8 cellular contexts compared by ENCODE assay signal in the genomic region with DNA sequence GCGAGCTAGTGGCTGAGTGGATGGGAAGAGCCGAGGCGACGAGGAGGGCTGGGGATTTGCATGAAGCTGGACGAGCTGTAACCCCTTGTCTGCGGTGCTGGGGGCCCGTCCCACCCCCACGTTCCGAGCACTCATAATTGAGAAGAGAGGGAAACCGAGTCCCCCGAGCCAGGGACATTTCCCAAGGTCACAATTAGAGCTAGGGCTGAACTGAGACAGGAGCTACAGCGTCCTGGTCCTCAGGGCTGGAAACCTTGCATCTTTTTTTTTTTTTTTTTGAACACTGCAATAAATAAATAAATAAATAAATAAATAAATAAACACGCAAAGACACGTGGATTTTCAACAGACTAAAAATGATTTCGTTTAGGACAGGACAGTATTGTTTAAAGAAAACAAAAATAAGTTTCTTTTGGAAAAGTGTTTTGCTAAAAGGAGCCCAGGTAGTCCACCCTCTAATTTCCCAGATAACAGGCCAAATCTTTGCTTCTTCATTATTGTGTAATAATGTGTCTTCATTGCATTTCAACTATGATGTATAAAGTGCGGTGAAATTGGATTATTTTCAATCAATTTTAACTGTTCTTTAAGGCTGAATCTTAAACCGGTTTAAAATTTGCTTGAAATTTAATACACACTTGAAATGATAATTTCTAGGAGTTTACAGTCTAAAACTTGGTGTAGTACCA. TPM values are rescaled to one million over a fixed set of nuclear protein-coding genes. Genes with fewer than 3 reads are reported as not detected.
DNase-seq lines count a peak whose midpoint lies in the region; ATAC-seq lines count a peak whose summit lies in the region.

No MANE protein-coding gene starts in this region.

- DNase-seq in activated naive CD4-positive, alpha-beta T cell treated with anti-CD3 and anti-CD28 coated beads, Interleukin-2, amount 10 ng/mL, durations not matched to agents 7 days and 5 days, result no peak
- no peak for DNase-seq in activated naive CD4-positive, alpha-beta T cell (lab: John Stamatoyannopoulos, UW)
- DNase-seq in activated CD8-positive, alpha-beta T cell treated with anti-CD3 and anti-CD28 coated beads, Interleukin-2, amount 10 ng/mL, durations not matched to agents 7 days and 5 days, result no peak
- DNase-seq in iPS DF 6.9 (ENCODE audit: low read depth, low spot score), result no peak
- DNase-seq in NCI-H2171 treated with DMSO at 0.1 percent for 48 hours (lab: John Stamatoyannopoulos, UW), result no peak

- H3K27ac ChIP-seq in iPS DF 6.9 (ENCODE audit: low read length) (no peak overlapping the region), skin epidermis (peak overlapping the region in 14 of 21 experiments; percentile 5 to 84 (median 72))

- H3K4me3 ChIP-seq in iPS DF 6.9 (ENCODE audit: low read length) (peak overlapping the region; percentile 70), skin epidermis (peak overlapping the region; percentile 45 to 92 (median 67))

- no peaks in the 10 kb centered on the region for H3K27me3 ChIP-seq in iPS DF 6.9 (ENCODE audit: control insufficient read depth, insufficient read depth, low read length)

- peak overlapping the region; percentile 92 for H3K27ac Mint-ChIP-seq in activated naive CD4-positive, alpha-beta T cell treated with anti-CD3 and anti-CD28 coated beads, Interleukin-2, amount 10 ng/mL, durations not matched to agents 7 days and 5 days
- peak overlapping the region; percentile 84 for H3K27ac Mint-ChIP-seq in activated CD8-positive, alpha-beta T cell treated with anti-CD3 and anti-CD28 coated beads, Interleukin-2, amount 10 ng/mL, durations not matched to agents 7 days and 5 days

- H3K9me3 ChIP-seq in iPS DF 6.9 (ENCODE audit: control insufficient read depth, insufficient read depth, low read length), result no peaks in the 10 kb centered on the region

- H3K4me1 Mint-ChIP-seq in activated naive CD4-positive, alpha-beta T cell treated with anti-CD3 and anti-CD28 coated beads, Interleukin-2, amount 10 ng/mL, durations not matched to agents 7 days and 5 days, result peaks cover 18% of the 10 kb centered on the region
- peaks cover 15% of the 10 kb centered on the region for H3K4me1 Mint-ChIP-seq in activated CD8-positive, alpha-beta T cell treated with anti-CD3 and anti-CD28 coated beads, Interleukin-2, amount 10 ng/mL, durations not matched to agents 7 days and 5 days (ENCODE audit: low read depth)

- H3K4me1 ChIP-seq in iPS DF 6.9 (ENCODE audit: control insufficient read depth, insufficient read depth, low read length), result no peaks in the 10 kb centered on the region; the same call in 1 of the 2 replicates

- CTCF ChIA-PET in activated naive CD4-positive, alpha-beta T cell treated with anti-CD3 and anti-CD28 coated beads, Interleukin-2, amount 10 ng/mL, durations not matched to agents 7 days and 5 days (lab: Charles Lee), result no interaction called here
- CTCF ChIA-PET in activated CD8-positive, alpha-beta T cell treated with anti-CD3 and anti-CD28 coated beads, Interleukin-2, amount 10 ng/mL, durations not matched to agents 7 days and 5 days (lab: Charles Lee), result interaction anchor here (0.9 to 2.2 kb wide), 3 partner anchors 10 to 693 kb away, joined by 3 to 18 read pairs (median 3); no protein-coding TSS in a partner anchor

- no peak for ATAC-seq in activated CD8-positive, alpha-beta T cell treated with anti-CD3 and anti-CD28 coated beads, Interleukin-2, amount 10 ng/mL, durations not matched to agents 7 days and 5 days
- no peak for ATAC-seq in HG03432 (IDR thresholded peaks at IDR 0.05; ENCODE audit: unreplicated experiment)
- no peak for ATAC-seq in HG02678 (IDR thresholded peaks at IDR 0.05; ENCODE audit: unreplicated experiment)

- H3K36me3 ChIP-seq in iPS DF 6.9 (ENCODE audit: control insufficient read depth, insufficient read depth, low read length), result no peaks in the 10 kb centered on the region

- POLR2A ChIA-PET in activated CD8-positive, alpha-beta T cell treated with anti-CD3 and anti-CD28 coated beads, Interleukin-2, amount 10 ng/mL, durations not matched to agents 7 days and 5 days (lab: Charles Lee), result interaction anchor here (0.5 to 1.1 kb wide), 4 partner anchors 11 to 589 kb away, joined by 3 to 8 read pairs (median 3); a partner anchor contains a TSS

- WGBS in iPS DF 6.9 (ENCODE audit: insufficient coverage, insufficient read length), result no CpG with 5 or more reads among the region's 17 CpGs

- no peaks in the 10 kb centered on the region for H3K36me3 Mint-ChIP-seq in activated naive CD4-positive, alpha-beta T cell treated with anti-CD3 and anti-CD28 coated beads, Interleukin-2, amount 10 ng/mL, durations not matched to agents 7 days and 5 days
- peaks cover 4% of the 10 kb centered on the region for H3K36me3 Mint-ChIP-seq in activated CD8-positive, alpha-beta T cell treated with anti-CD3 and anti-CD28 coated beads, Interleukin-2, amount 10 ng/mL, durations not matched to agents 7 days and 5 days (ENCODE audit: low read depth)

- peak overlapping the region; percentile 96 for H3K4me3 Mint-ChIP-seq in activated naive CD4-positive, alpha-beta T cell treated with anti-CD3 and anti-CD28 coated beads, Interleukin-2, amount 10 ng/mL, durations not matched to agents 7 days and 5 days
- peak overlapping the region; percentile 95 for H3K4me3 Mint-ChIP-seq in activated CD8-positive, alpha-beta T cell treated with anti-CD3 and anti-CD28 coated beads, Interleukin-2, amount 10 ng/mL, durations not matched to agents 7 days and 5 days

- peaks cover 15% of the 10 kb centered on the region for H3K27me3 Mint-ChIP-seq in activated naive CD4-positive, alpha-beta T cell treated with anti-CD3 and anti-CD28 coated beads, Interleukin-2, amount 10 ng/mL, durations not matched to agents 7 days and 5 days
- no peaks in the 10 kb centered on the region for H3K27me3 Mint-ChIP-seq in activated CD8-positive, alpha-beta T cell treated with anti-CD3 and anti-CD28 coated beads, Interleukin-2, amount 10 ng/mL, durations not matched to agents 7 days and 5 days (ENCODE audit: low read depth)

- no peaks in the 10 kb centered on the region for H3K9me3 Mint-ChIP-seq in activated naive CD4-positive, alpha-beta T cell treated with anti-CD3 and anti-CD28 coated beads, Interleukin-2, amount 10 ng/mL, durations not matched to agents 7 days and 5 days
- no peaks in the 10 kb centered on the region for H3K9me3 Mint-ChIP-seq in activated CD8-positive, alpha-beta T cell treated with anti-CD3 and anti-CD28 coated beads, Interleukin-2, amount 10 ng/mL, durations not matched to agents 7 days and 5 days (ENCODE audit: insufficient read depth)

RNA-seq across cellular contexts. Expression of a gene that starts 1.0 kb away (rescaled TPM):
- total RNA-seq in activated CD8-positive, alpha-beta T cell treated with anti-CD3 and anti-CD28 coated beads, Interleukin-2, amount 10 ng/mL, durations not matched to agents 7 days and 5 days, result 1 to 10 TPM; 1.6 to 3.3 TPM

RNA-seq across cellular contexts. Expression of a gene that starts 11.5 kb away (rescaled TPM):
- 10 to 100 TPM; 14.7 to 15.7 TPM for total RNA-seq in activated CD8-positive, alpha-beta T cell treated with anti-CD3 and anti-CD28 coated beads, Interleukin-2, amount 10 ng/mL, durations not matched to agents 7 days and 5 days
